30 cellular contexts compared by ENCODE assay signal in genomic region chr4:81507530-81507929, GRCh38. TPM values are rescaled to one million over a fixed set of nuclear protein-coding genes. Genes with fewer than 3 reads are reported as not detected.
"Had no signal": no experiment of that assay in that cellular context is flagged by ENCODE, and none has a peak within 500 bp of the region (broad histone marks: within the 10 kb centered on the region; RNA-seq: fewer than 3 reads in every experiment).

No MANE protein-coding gene starts in this region.

- H3K27ac Mint-ChIP-seq: activated CD4-positive, alpha-beta memory T cell treated with anti-CD3 and anti-CD28 coated beads for 36 hours; activated CD4-positive, alpha-beta T cell treated with anti-CD3 and anti-CD28 coated beads, Interleukin-2, amount 10 ng/mL, durations not matched to agents 7 days and 5 days; activated naive CD4-positive, alpha-beta T cell treated with anti-CD3 and anti-CD28 coated beads for 36 hours; activated naive CD8-positive, alpha-beta T cell treated with anti-CD3 and anti-CD28 coated beads, Interleukin-2, amount 10 ng/mL, durations not matched to agents 7 days and 5 days had no signal

- H3K4me3 Mint-ChIP-seq: activated CD4-positive, alpha-beta memory T cell treated with anti-CD3 and anti-CD28 coated beads for 36 hours; activated CD4-positive, alpha-beta T cell treated with anti-CD3 and anti-CD28 coated beads, Interleukin-2, amount 10 ng/mL, durations not matched to agents 7 days and 5 days; activated naive CD4-positive, alpha-beta T cell treated with anti-CD3 and anti-CD28 coated beads for 36 hours; activated naive CD8-positive, alpha-beta T cell treated with anti-CD3 and anti-CD28 coated beads, Interleukin-2, amount 10 ng/mL, durations not matched to agents 7 days and 5 days; activated T-cell treated with anti-CD3 and anti-CD28 coated beads, Interleukin-2, amount 50 U/mL, for 4 hours; IgD-negative memory B cell; T-cell had no signal

- H3K4me1 ChIP-seq: ascending aorta, body of pancreas had no signal

- H3K36me3 Mint-ChIP-seq: activated CD4-positive, alpha-beta memory T cell treated with anti-CD3 and anti-CD28 coated beads for 36 hours; T-cell had no signal

- H3K9me3 ChIP-seq: ascending aorta, body of pancreas, MG63 had no signal

- ATAC-seq: activated T-cell treated with anti-CD3 and anti-CD28 coated beads, Interleukin-2, amount 50 U/mL, for 4 hours; body of pancreas; Right ventricle myocardium inferior; T-cell had no signal

- DNase-seq: activated CD4-positive, alpha-beta memory T cell treated with anti-CD3 and anti-CD28 coated beads for 36 hours; activated CD4-positive, alpha-beta T cell treated with anti-CD3 and anti-CD28 coated beads, Interleukin-2, amount 10 ng/mL, durations not matched to agents 7 days and 5 days; activated CD4-positive, CD25-positive, alpha-beta regulatory T cell; activated CD8-positive, alpha-beta memory T cell treated with anti-CD3 and anti-CD28 coated beads for 24 hours; activated gamma-delta T cell; activated naive CD4-positive, alpha-beta T cell treated with anti-CD3 and anti-CD28 coated beads for 36 hours; activated naive CD8-positive, alpha-beta T cell treated with anti-CD3 and anti-CD28 coated beads, Interleukin-2, amount 10 ng/mL, durations not matched to agents 7 days and 5 days; activated T-cell treated with anti-CD3 and anti-CD28 coated beads, Interleukin-2, amount 50 U/mL, for 4 hours; body of pancreas; central memory CD4-positive, alpha-beta T cell; MG63; MV-4-11; NCI-H1092 treated with DMSO at 0.1 percent for 48 hours; NCI-H1417 treated with DMSO at 0.1 percent for 48 hours; NCI-H1694; NCI-H2029; NCI-H345; NCI-H510A; NCI-H69; NK-92 treated with Interleukin-12 subunit alpha and Interleukin-12 subunit beta, amount 100 ng/mL, for 24 hours; T-cell; T-helper 2 cell; T1000 had no signal

- FAIRE-seq: bronchial epithelial cell, TTC549 had no signal

- H3K27me3 ChIP-seq: ascending aorta, body of pancreas, MG63 had no signal

- H3K4me3 ChIP-seq: ascending aorta, body of pancreas, MG63, SK-N-MC had no signal

- H3K27me3 Mint-ChIP-seq: activated CD4-positive, alpha-beta memory T cell treated with anti-CD3 and anti-CD28 coated beads for 36 hours; activated naive CD8-positive, alpha-beta T cell treated with anti-CD3 and anti-CD28 coated beads, Interleukin-2, amount 10 ng/mL, durations not matched to agents 7 days and 5 days; T-cell had no signal

- H3K36me3 ChIP-seq: ascending aorta, MG63 had no signal

- H3K27ac ChIP-seq: body of pancreas, SK-N-MC had no signal

- H3K9me3 Mint-ChIP-seq: activated CD4-positive, alpha-beta memory T cell treated with anti-CD3 and anti-CD28 coated beads for 36 hours; activated CD4-positive, alpha-beta T cell treated with anti-CD3 and anti-CD28 coated beads, Interleukin-2, amount 10 ng/mL, durations not matched to agents 7 days and 5 days; activated naive CD4-positive, alpha-beta T cell treated with anti-CD3 and anti-CD28 coated beads for 36 hours; activated naive CD8-positive, alpha-beta T cell treated with anti-CD3 and anti-CD28 coated beads, Interleukin-2, amount 10 ng/mL, durations not matched to agents 7 days and 5 days; activated T-cell treated with anti-CD3 and anti-CD28 coated beads, Interleukin-2, amount 50 U/mL, for 4 hours; IgD-negative memory B cell; T-cell had no signal

RNA-seq across cellular contexts. Expression of gene RASGEF1B, which starts 35.8 kb away (rescaled TPM):
- total RNA-seq: RPMI7951 had no signal
